Comparison of ENCODE assay signal across 2 cellular contexts in the genomic region with DNA sequence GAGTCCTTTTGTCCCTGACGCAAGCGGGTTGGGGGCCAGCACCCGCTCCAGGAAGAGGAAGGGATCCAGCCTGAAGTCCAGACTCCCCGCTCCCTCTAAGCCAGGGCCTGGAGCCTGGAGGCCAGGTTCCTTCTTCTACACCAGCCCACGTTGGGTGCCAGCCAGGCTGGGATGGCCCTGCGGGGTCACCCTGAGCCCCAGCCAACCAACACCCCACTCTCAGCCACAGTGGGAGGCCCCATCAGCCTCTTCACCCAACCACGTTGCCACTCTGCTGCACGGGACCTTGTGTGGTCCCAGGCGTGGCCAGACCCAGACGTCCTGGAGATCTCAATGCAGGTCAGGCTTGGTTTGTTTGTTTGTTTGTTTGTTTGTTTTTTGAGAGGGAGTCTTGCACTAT.
A peak's percentile ranks its signal among the peaks of the same experiment; 100 is the strongest.
TF ChIP-seq lines count a peak whose summit lies in the region.

No MANE protein-coding gene starts in this region.

TF ChIP-seq in HEK293, 187 proteins besides CTCF, POLR2A, EP300 and RAD21:
- TF ChIP-seq ZNF530 (tag by site-specific recombination; IDR thresholded peaks at IDR 0.05; ENCODE audit: low read depth) (no peak), ZNF600 (tag by site-specific recombination; IDR thresholded peaks at IDR 0.05) (0 out of 2 replicates have a peak, but pooled peaks have one; percentile 48), SP2 (tag by site-specific recombination; IDR thresholded peaks at IDR 0.05) (peak; percentile 36)

TF ChIP-seq in GM12878, 131 proteins besides CTCF, POLR2A, EP300 and RAD21:
- TF ChIP-seq, protein P1, sequence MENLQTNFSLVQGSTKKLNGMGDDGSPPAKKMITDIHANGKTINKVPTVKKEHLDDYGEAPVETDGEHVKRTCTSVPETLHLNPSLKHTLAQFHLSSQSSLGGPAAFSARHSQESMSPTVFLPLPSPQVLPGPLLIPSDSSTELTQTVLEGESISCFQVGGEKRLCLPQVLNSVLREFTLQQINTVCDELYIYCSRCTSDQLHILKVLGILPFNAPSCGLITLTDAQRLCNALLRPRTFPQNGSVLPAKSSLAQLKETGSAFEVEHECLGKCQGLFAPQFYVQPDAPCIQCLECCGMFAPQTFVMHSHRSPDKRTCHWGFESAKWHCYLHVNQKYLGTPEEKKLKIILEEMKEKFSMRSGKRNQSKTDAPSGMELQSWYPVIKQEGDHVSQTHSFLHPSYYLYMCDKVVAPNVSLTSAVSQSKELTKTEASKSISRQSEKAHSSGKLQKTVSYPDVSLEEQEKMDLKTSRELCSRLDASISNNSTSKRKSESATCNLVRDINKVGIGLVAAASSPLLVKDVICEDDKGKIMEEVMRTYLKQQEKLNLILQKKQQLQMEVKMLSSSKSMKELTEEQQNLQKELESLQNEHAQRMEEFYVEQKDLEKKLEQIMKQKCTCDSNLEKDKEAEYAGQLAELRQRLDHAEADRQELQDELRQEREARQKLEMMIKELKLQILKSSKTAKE (IDR thresholded peaks at IDR 0.05; ENCODE audit: low read depth, poor library complexity, severe bottlenecking): no peak
